1 cellular context compared by ENCODE assay signal in genomic region chr5:139495644-139496435, GRCh38.
TF ChIP-seq lines count a peak whose summit lies in the region.

No MANE protein-coding gene starts in this region.

TF ChIP-seq in K562, 482 proteins besides CTCF, POLR2A, EP300 and RAD21 (continues in another document):
- TF ChIP-seq NR2C2 (CRISPR knock-in tag; IDR thresholded peaks at IDR 0.05) (no peak), NR2C2 (tag; IDR thresholded peaks at IDR 0.05) (peak; percentile 19; the same call in 1 of the 2 replicates), ZNF780A (CRISPR knock-in tag; IDR thresholded peaks at IDR 0.05) (no peak), ZKSCAN1 (IDR thresholded peaks at IDR 0.05; ENCODE audit: low read depth, low read length) (no peak), SPI1 (IDR thresholded peaks at IDR 0.05; ENCODE audit: borderline replicate concordance, low read depth, low read length) (peak; percentile 81; the same call in 1 of the 2 replicates), SRF (CRISPR knock-in tag; IDR thresholded peaks at IDR 0.05) (peak in 1 of 2 experiments; percentile 65; a peak in 1 of 4 replicates), PTTG1 (tag; IDR thresholded peaks at IDR 0.05; ENCODE audit: low read depth) (no peak), ARID1B (IDR thresholded peaks at IDR 0.05) (0 out of 2 replicates have a peak, but pooled peaks have one; percentile 14), GTF2A2 (tag; IDR thresholded peaks at IDR 0.05) (no peak), E2F1 (CRISPR knock-in tag; IDR thresholded peaks at IDR 0.05) (no peak), ZMIZ1 (IDR thresholded peaks at IDR 0.05; ENCODE audit: low read depth in 2 of 2, low read length in 2 of 2) (no peak), AFF1 (IDR thresholded peaks at IDR 0.05; ENCODE audit: low read depth in 1 of 2, partially characterized antibody in 2 of 2) (peak in 1 of 2 experiments; percentile 91), PKNOX1 (IDR thresholded peaks at IDR 0.05) (0 out of 2 replicates have a peak, but pooled peaks have one; percentile 5), POLR2AphosphoS5 (IDR thresholded peaks at IDR 0.05; ENCODE audit: control insufficient read depth, insufficient read depth, low read depth, low read length) (no peak), GABPB2 (CRISPR knock-in tag; conservative IDR thresholded peaks at IDR 0.05) (no peak), RFX5 (IDR thresholded peaks at IDR 0.05; ENCODE audit: low read depth, low read length) (no peak), SIN3B (IDR thresholded peaks at IDR 0.05; ENCODE audit: low read depth) (no peak), FOSL1 (tag; conservative IDR thresholded peaks at IDR 0.05) (peak; percentile 75), SMAD3 (CRISPR knock-in tag; conservative IDR thresholded peaks at IDR 0.05) (no peak), NR1H2 (CRISPR knock-in tag; IDR thresholded peaks at IDR 0.05) (peak; percentile 48; the same call in 1 of the 2 replicates), ZNF175 (CRISPR knock-in tag; IDR thresholded peaks at IDR 0.05; ENCODE audit: low read depth) (no peak), L3MBTL2 (IDR thresholded peaks at IDR 0.05) (no peak), MCM5 (IDR thresholded peaks at IDR 0.05; ENCODE audit: low read depth) (no peak), CREB5 (CRISPR knock-in tag; IDR thresholded peaks at IDR 0.05) (no peak), ASH1L (IDR thresholded peaks at IDR 0.05; ENCODE audit: borderline replicate concordance, low read depth, partially characterized antibody) (no peak), CHCHD3 (CRISPR knock-in tag; IDR thresholded peaks at IDR 0.05) (no peak), ZNF592 (IDR thresholded peaks at IDR 0.05) (no peak), KDM4B (IDR thresholded peaks at IDR 0.05; ENCODE audit: borderline replicate concordance in 2 of 2, low read depth in 1 of 2) (no peak), ATF3 (IDR thresholded peaks at IDR 0.05) (peak; percentile 65), ATF3 (CRISPR knock-in tag; conservative IDR thresholded peaks at IDR 0.05) (no peak), FOXA3 (CRISPR knock-in tag; conservative IDR thresholded peaks at IDR 0.05 in 1 of 2, IDR thresholded peaks at IDR 0.05 in 1 of 2) (no peak), ZFX (CRISPR knock-in tag; IDR thresholded peaks at IDR 0.05) (peak; percentile 79), PRDM10 (IDR thresholded peaks at IDR 0.05; ENCODE audit: partially characterized antibody) (no peak), JUND (IDR thresholded peaks at IDR 0.05; ENCODE audit: borderline replicate concordance, low read depth, low read length) (0 out of 2 replicates have a peak, but pooled peaks have one; percentile 19), JUND (tag; IDR thresholded peaks at IDR 0.05; ENCODE audit: borderline replicate concordance, low read depth, low read length) (peak; percentile 52; the same call in 2 of the 3 replicates), ZNF395 (CRISPR knock-in tag; IDR thresholded peaks at IDR 0.05) (peak; percentile 62; the same call in 1 of the 2 replicates)
